ENCODE assay signal across 24 cellular contexts in the genomic region with DNA sequence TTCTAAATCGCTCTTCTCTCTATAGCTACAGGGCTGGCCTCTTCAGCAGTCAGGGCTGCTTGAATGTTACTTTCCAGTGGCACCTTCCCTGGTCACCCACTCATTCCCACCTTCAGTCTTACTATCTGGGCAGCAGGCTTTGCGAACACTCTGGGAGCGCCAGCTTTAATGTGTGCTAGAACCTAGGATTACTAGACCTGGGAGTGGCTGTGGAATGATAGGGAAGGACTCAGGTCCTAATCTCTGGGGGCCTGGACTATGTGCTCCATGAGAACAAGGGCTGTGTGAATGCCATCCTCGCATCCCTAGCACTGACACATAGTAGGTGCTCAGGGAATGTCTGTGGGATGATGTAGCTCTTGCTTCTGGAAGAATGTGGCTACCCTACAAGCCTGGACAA.
"Had no signal": no experiment of that assay in that cellular context is flagged by ENCODE, and none has a peak within 500 bp of the region (broad histone marks: within the 10 kb centered on the region; RNA-seq: fewer than 3 reads in every experiment).

No MANE protein-coding gene starts in this region.

- H3K4me1 ChIP-seq: left lung, prostate gland, tibial nerve had no signal

- H3K36me3 ChIP-seq: left lung, ovary, prostate gland, sigmoid colon, tibial nerve had no signal

- H3K27me3 ChIP-seq: ovary, sigmoid colon, tibial nerve had no signal

- H3K4me2 ChIP-seq: smooth muscle cell had no signal

- ATAC-seq: activated T-helper 17 cell treated with anti-CD3 and anti-CD28 coated beads, Interleukin-2, amount 50 U/mL, for 72 hours; esophagus mucosa; left lung had no signal

- H3K36me3 Mint-ChIP-seq: activated CD4-positive, alpha-beta memory T cell treated with anti-CD3 and anti-CD28 coated beads for 36 hours had no signal

- H3K4me3 Mint-ChIP-seq: activated CD4-positive, alpha-beta memory T cell treated with anti-CD3 and anti-CD28 coated beads for 36 hours; activated CD4-positive, alpha-beta T cell treated with anti-CD3 and anti-CD28 coated beads, Interleukin-2, amount 10 ng/mL, durations not matched to agents 24 days and 14 days; activated T-cell treated with anti-CD3 and anti-CD28 coated beads, Interleukin-2, amount 50 U/mL, for 4 hours; activated T-helper 17 cell treated with anti-CD3 and anti-CD28 coated beads, Interleukin-2, amount 50 U/mL, for 72 hours; nephron had no signal

- H3K4me1 Mint-ChIP-seq: activated CD4-positive, alpha-beta T cell treated with anti-CD3 and anti-CD28 coated beads, Interleukin-2, amount 10 ng/mL, durations not matched to agents 24 days and 14 days; activated T-helper 17 cell treated with anti-CD3 and anti-CD28 coated beads, Interleukin-2, amount 50 U/mL, for 72 hours had no signal

- H3K4me3 ChIP-seq: left lung, ovary, prostate gland, sigmoid colon, smooth muscle cell, tibial nerve had no signal

- H3K27ac ChIP-seq: left lung, ovary, prostate gland, sigmoid colon, tibial nerve had no signal

- H3K27ac Mint-ChIP-seq: activated CD4-positive, alpha-beta memory T cell treated with anti-CD3 and anti-CD28 coated beads for 36 hours; activated CD4-positive, alpha-beta T cell treated with anti-CD3 and anti-CD28 coated beads, Interleukin-2, amount 10 ng/mL, durations not matched to agents 24 days and 14 days; activated T-helper 17 cell treated with anti-CD3 and anti-CD28 coated beads, Interleukin-2, amount 50 U/mL, for 72 hours; nephron had no signal

- DNase-seq: activated CD4-positive, alpha-beta memory T cell treated with anti-CD3 and anti-CD28 coated beads for 36 hours; activated CD4-positive, alpha-beta T cell treated with anti-CD3 and anti-CD28 coated beads, Interleukin-2, amount 10 ng/mL, durations not matched to agents 24 days and 14 days; activated CD4-positive, CD25-positive, alpha-beta regulatory T cell treated with anti-CD3 and anti-CD28 coated beads, Interleukin-2, amount 50 U/mL, for 72 hours; activated gamma-delta T cell treated with Interleukin-2 at 50 U/mL for 16 hours; activated naive CD4-positive, alpha-beta T cell treated with anti-CD3 and anti-CD28 coated beads, Interleukin-2, amount 50 U/mL, for 16 hours; activated T-cell treated with anti-CD3 and anti-CD28 coated beads, Interleukin-2, amount 50 U/mL, for 4 hours; amniotic stem cell; caudate nucleus; head of caudate nucleus; hypothalamus; left lung; ovary; retina; sigmoid colon; stimulated activated CD4-positive, alpha-beta T cell treated with anti-CD3 and anti-CD28 coated beads, Interleukin-15, amount 100 ng/mL, for 24 hours; stimulated activated CD4-positive, alpha-beta T cell treated with anti-CD3 and anti-CD28 coated beads, Interleukin-2, amount 100 ng/mL, for 24 hours; stimulated activated naive CD4-positive, alpha-beta T cell; T-helper 2 cell had no signal

- H3K9me3 Mint-ChIP-seq: activated CD4-positive, alpha-beta memory T cell treated with anti-CD3 and anti-CD28 coated beads for 36 hours; activated CD4-positive, alpha-beta T cell treated with anti-CD3 and anti-CD28 coated beads, Interleukin-2, amount 10 ng/mL, durations not matched to agents 24 days and 14 days; activated T-cell treated with anti-CD3 and anti-CD28 coated beads, Interleukin-2, amount 50 U/mL, for 4 hours; activated T-helper 17 cell treated with anti-CD3 and anti-CD28 coated beads, Interleukin-2, amount 50 U/mL, for 72 hours; nephron had no signal

- H3K9me3 ChIP-seq: left lung, ovary, prostate gland, sigmoid colon, tibial nerve had no signal
